Comparison of ENCODE assay signal across 18 cellular contexts in genomic region chr7:140223515-140224221, GRCh38. TPM values are rescaled to one million over a fixed set of nuclear protein-coding genes. Genes with fewer than 3 reads are reported as not detected.
DNase-seq lines count a peak whose midpoint lies in the region; ATAC-seq and TF ChIP-seq lines count a peak whose summit lies in the region.
"Had no signal": no experiment of that assay in that cellular context is flagged by ENCODE, and none has a peak within 500 bp of the region (broad histone marks: within the 10 kb centered on the region; RNA-seq: fewer than 3 reads in every experiment).

No MANE protein-coding gene starts in this region.

- POLR2A ChIA-PET in activated naive CD8-positive, alpha-beta T cell treated with anti-CD3 and anti-CD28 coated beads, Interleukin-2, amount 10 ng/mL, durations not matched to agents 7 days and 5 days (lab: Charles Lee) = no interaction called here

- H3K27me3 Mint-ChIP-seq in activated CD4-positive, alpha-beta T cell treated with anti-CD3 and anti-CD28 coated beads, Interleukin-2, amount 10 ng/mL, durations not matched to agents 24 days and 14 days = no peaks in the 10 kb centered on the region
- no peaks in the 10 kb centered on the region for H3K27me3 Mint-ChIP-seq in T-helper 1 cell treated with Interleukin-12 subunit alpha and Interleukin-12 subunit beta and Interleukin-4 antibody, amounts not matched to agents 30 μg/mL and 1 μg/mL, for 36 hours (ENCODE audit: low read depth)
- H3K27me3 Mint-ChIP-seq in activated naive CD8-positive, alpha-beta T cell treated with anti-CD3 and anti-CD28 coated beads, Interleukin-2, amount 10 ng/mL, durations not matched to agents 7 days and 5 days = no peaks in the 10 kb centered on the region
- peaks cover 8% of the 10 kb centered on the region for H3K27me3 Mint-ChIP-seq in neural crest cell (ENCODE audit: low read depth)
- H3K27me3 Mint-ChIP-seq: stimulated activated naive B cell treated with anti-CD40 and anti-IgM and Interleukin-4, amounts not matched to agents 10 μg/mL and 1 μg/mL and 100 μg/mL, for 72 hours had no signal

- peak overlapping the region; percentile 85 for H3K27ac Mint-ChIP-seq in activated CD4-positive, alpha-beta T cell treated with anti-CD3 and anti-CD28 coated beads, Interleukin-2, amount 10 ng/mL, durations not matched to agents 24 days and 14 days
- H3K27ac Mint-ChIP-seq in T-helper 1 cell treated with Interleukin-12 subunit alpha and Interleukin-12 subunit beta and Interleukin-4 antibody, amounts not matched to agents 30 μg/mL and 1 μg/mL, for 36 hours = peak overlapping the region; percentile 89
- H3K27ac Mint-ChIP-seq in activated naive CD8-positive, alpha-beta T cell treated with anti-CD3 and anti-CD28 coated beads, Interleukin-2, amount 10 ng/mL, durations not matched to agents 7 days and 5 days = peak overlapping the region; percentile 59
- H3K27ac Mint-ChIP-seq in neural crest cell (ENCODE audit: unreplicated experiment) = peak overlapping the region; percentile 84
- H3K27ac Mint-ChIP-seq: stimulated activated naive B cell treated with anti-CD40 and anti-IgM and Interleukin-4, amounts not matched to agents 10 μg/mL and 1 μg/mL and 100 μg/mL, for 72 hours had no signal

- peaks cover 47% of the 10 kb centered on the region for H3K4me1 Mint-ChIP-seq in activated CD4-positive, alpha-beta T cell treated with anti-CD3 and anti-CD28 coated beads, Interleukin-2, amount 10 ng/mL, durations not matched to agents 24 days and 14 days
- peaks cover 41% of the 10 kb centered on the region for H3K4me1 Mint-ChIP-seq in T-helper 1 cell treated with Interleukin-12 subunit alpha and Interleukin-12 subunit beta and Interleukin-4 antibody, amounts not matched to agents 30 μg/mL and 1 μg/mL, for 36 hours (ENCODE audit: low read depth)
- H3K4me1 Mint-ChIP-seq in activated naive CD8-positive, alpha-beta T cell treated with anti-CD3 and anti-CD28 coated beads, Interleukin-2, amount 10 ng/mL, durations not matched to agents 7 days and 5 days = peaks cover 26% of the 10 kb centered on the region
- no peaks in the 10 kb centered on the region for H3K4me1 Mint-ChIP-seq in neural crest cell

- peak; percentile 81 for DNase-seq in activated CD4-positive, alpha-beta T cell treated with anti-CD3 and anti-CD28 coated beads, Interleukin-2, amount 10 ng/mL, durations not matched to agents 24 days and 14 days
- DNase-seq in activated CD4-positive, alpha-beta T cell treated with anti-CD3 and anti-CD28 coated beads, Interleukin-2, amount 50 U/mL, for 1 hour = no peak
- no peak for DNase-seq in activated naive CD8-positive, alpha-beta T cell treated with anti-CD3 and anti-CD28 coated beads, Interleukin-2, amount 10 ng/mL, durations not matched to agents 7 days and 5 days
- DNase-seq in neural crest cell (ENCODE audit: low read depth, low spot score) (no peak), posterior cingulate gyrus (no peak), NCI-H128 (lab: John Stamatoyannopoulos, UW; ENCODE audit: unreplicated experiment) (no peak), putamen (ENCODE audit: low spot score) (no peak)
- DNase-seq: activated gamma-delta T cell; brain microvascular endothelial cell; DMS79; NCI-H2081 treated with DMSO at 0.1 percent for 48 hours; NCI-H510A treated with DMSO at 0.1 percent for 48 hours; stimulated activated naive B cell treated with anti-CD40 and anti-IgM and Interleukin-4, amounts not matched to agents 10 μg/mL and 1 μg/mL and 100 μg/mL, for 72 hours; trophoblast cell had no signal

- intact Hi-C loops in activated CD4-positive, alpha-beta T cell treated with anti-CD3 and anti-CD28 coated beads, Interleukin-2, amount 10 ng/mL, durations not matched to agents 24 days and 14 days (cut with micrococcal nuclease) = loop anchor here (1.0 to 5.0 kb wide), 2 partner anchors 11 to 161 kb away; partner anchors contain the start of gene PARP12
- intact Hi-C loops in posterior cingulate gyrus (cut with DNase I) = no loop called here

- H3K4me3 Mint-ChIP-seq in activated CD4-positive, alpha-beta T cell treated with anti-CD3 and anti-CD28 coated beads, Interleukin-2, amount 10 ng/mL, durations not matched to agents 24 days and 14 days = peak overlapping the region; percentile 62
- H3K4me3 Mint-ChIP-seq in T-helper 1 cell treated with Interleukin-12 subunit alpha and Interleukin-12 subunit beta and Interleukin-4 antibody, amounts not matched to agents 30 μg/mL and 1 μg/mL, for 36 hours = peak overlapping the region; percentile 56
- no peak overlapping the region for H3K4me3 Mint-ChIP-seq in activated naive CD8-positive, alpha-beta T cell treated with anti-CD3 and anti-CD28 coated beads, Interleukin-2, amount 10 ng/mL, durations not matched to agents 7 days and 5 days
- H3K4me3 Mint-ChIP-seq in neural crest cell = no peak overlapping the region

- no peak for ATAC-seq in activated naive CD8-positive, alpha-beta T cell treated with anti-CD3 and anti-CD28 coated beads, Interleukin-2, amount 10 ng/mL, durations not matched to agents 7 days and 5 days (ENCODE audit: low read depth)
- ATAC-seq: esophagus mucosa, left lobe of liver, Right ventricle myocardium inferior had no signal

- H3K9me3 Mint-ChIP-seq in activated CD4-positive, alpha-beta T cell treated with anti-CD3 and anti-CD28 coated beads, Interleukin-2, amount 10 ng/mL, durations not matched to agents 24 days and 14 days = no peaks in the 10 kb centered on the region
- peaks cover under 1% of the 10 kb centered on the region for H3K9me3 Mint-ChIP-seq in T-helper 1 cell treated with Interleukin-12 subunit alpha and Interleukin-12 subunit beta and Interleukin-4 antibody, amounts not matched to agents 30 μg/mL and 1 μg/mL, for 36 hours
- H3K9me3 Mint-ChIP-seq in activated naive CD8-positive, alpha-beta T cell treated with anti-CD3 and anti-CD28 coated beads, Interleukin-2, amount 10 ng/mL, durations not matched to agents 7 days and 5 days = no peaks in the 10 kb centered on the region
- H3K9me3 Mint-ChIP-seq in neural crest cell = no peaks in the 10 kb centered on the region
- H3K9me3 Mint-ChIP-seq: stimulated activated naive B cell treated with anti-CD40 and anti-IgM and Interleukin-4, amounts not matched to agents 10 μg/mL and 1 μg/mL and 100 μg/mL, for 72 hours had no signal

- no peak for TF ChIP-seq CTCF in neural crest cell (conservative IDR thresholded peaks at IDR 0.05)

- H3K36me3 Mint-ChIP-seq in activated CD4-positive, alpha-beta T cell treated with anti-CD3 and anti-CD28 coated beads, Interleukin-2, amount 10 ng/mL, durations not matched to agents 24 days and 14 days (ENCODE audit: low read depth) = no peaks in the 10 kb centered on the region
- H3K36me3 Mint-ChIP-seq in T-helper 1 cell treated with Interleukin-12 subunit alpha and Interleukin-12 subunit beta and Interleukin-4 antibody, amounts not matched to agents 30 μg/mL and 1 μg/mL, for 36 hours (ENCODE audit: low read depth) = peaks cover 1% of the 10 kb centered on the region
- no peaks in the 10 kb centered on the region for H3K36me3 Mint-ChIP-seq in activated naive CD8-positive, alpha-beta T cell treated with anti-CD3 and anti-CD28 coated beads, Interleukin-2, amount 10 ng/mL, durations not matched to agents 7 days and 5 days
- no peaks in the 10 kb centered on the region for H3K36me3 Mint-ChIP-seq in neural crest cell (ENCODE audit: low read depth)

RNA-seq across cellular contexts. Expression of gene KDM7A, which starts 46.9 kb away (rescaled TPM):
- 21.8 and 25.9 TPM in 2 replicates for total RNA-seq in activated CD4-positive, alpha-beta T cell treated with anti-CD3 and anti-CD28 coated beads, Interleukin-2, amount 10 ng/mL, durations not matched to agents 24 days and 14 days
- total RNA-seq in activated naive CD8-positive, alpha-beta T cell treated with anti-CD3 and anti-CD28 coated beads, Interleukin-2, amount 10 ng/mL, durations not matched to agents 7 days and 5 days = 10 to 100 TPM; 20.5 to 21.2 TPM
- 4.9 and 5.2 TPM in 2 replicates for total RNA-seq in neural crest cell

Comparison
In these comparisons a context has a peak if more than half of its experiments do, and no peak if none do; other contexts are left out.
1. H3K4me3 Mint-ChIP-seq: peak in activated CD4-positive, alpha-beta T cell treated with anti-CD3 and anti-CD28 coated beads, Interleukin-2, amount 10 ng/mL, durations not matched to agents 24 days and 14 days (single experiment) and T-helper 1 cell treated with Interleukin-12 subunit alpha and Interleukin-12 subunit beta and Interleukin-4 antibody, amounts not matched to agents 30 μg/mL and 1 μg/mL, for 36 hours (single experiment); none in activated naive CD8-positive, alpha-beta T cell treated with anti-CD3 and anti-CD28 coated beads, Interleukin-2, amount 10 ng/mL, durations not matched to agents 7 days and 5 days (single experiment) and neural crest cell (single experiment).
2. Peak in every context shown above with its lines, with median percentiles within 50 percentile points of each other: H3K27ac Mint-ChIP-seq.